In the genomic region with DNA sequence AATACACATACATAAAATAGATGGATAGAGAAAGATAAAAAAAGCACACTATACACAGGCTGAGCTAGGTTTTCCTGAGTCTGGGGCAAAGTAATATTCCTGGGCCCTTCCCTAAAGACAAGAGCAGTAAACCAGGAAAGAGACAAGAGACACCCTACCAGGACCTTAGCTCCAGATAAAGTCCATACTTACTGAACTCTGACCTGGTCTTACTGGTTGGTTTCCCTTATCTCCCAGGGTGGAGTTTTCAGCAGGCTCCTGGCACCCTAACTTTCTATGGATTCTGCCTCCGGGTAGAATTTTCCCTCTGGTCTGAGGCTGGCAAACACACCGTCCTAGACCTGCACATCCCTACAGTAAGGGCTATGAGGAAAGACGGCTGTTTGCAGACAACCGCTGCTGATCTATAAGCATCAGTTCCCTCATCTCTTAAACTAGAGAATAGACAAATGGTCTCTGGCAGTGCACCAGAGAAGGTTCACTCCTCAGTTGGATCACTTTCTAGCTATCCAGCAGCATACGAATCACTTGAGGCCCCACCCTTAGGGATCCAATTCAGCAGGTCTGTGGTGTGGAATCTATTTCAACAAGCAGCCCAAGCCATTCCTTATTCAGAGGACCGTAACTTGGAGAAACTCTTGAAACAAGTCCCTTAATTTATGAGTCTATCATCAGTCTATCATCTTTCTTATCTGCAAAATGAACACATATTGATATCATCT, we compare ENCODE assay signal across 13 cellular contexts.
"Had no signal": no experiment of that assay in that cellular context is flagged by ENCODE, and none has a peak within 500 bp of the region (broad histone marks: within the 10 kb centered on the region; RNA-seq: fewer than 3 reads in every experiment).

No MANE protein-coding gene starts in this region.

- DNase-seq: activated CD4-positive, alpha-beta T cell treated with anti-CD3 and anti-CD28 coated beads, Interleukin-2, amount 50 U/mL, for 1 hour; activated naive CD8-positive, alpha-beta T cell treated with anti-CD3 and anti-CD28 coated beads for 36 hours; aorta; cerebellar nuclear complex; effector memory CD8-positive, alpha-beta T cell; glutamatergic neuron; psoas muscle; right lobe of liver; spleen; stimulated activated naive CD8-positive, alpha-beta T cell treated with anti-CD3 and anti-CD28 coated beads, Interleukin-15, amount 100 ng/mL, for 72 hours had no signal

- H3K4me1 ChIP-seq: psoas muscle, right lobe of liver, spleen had no signal

- FAIRE-seq: urothelium cell line had no signal

- H3K4me3 ChIP-seq: psoas muscle, right lobe of liver, spleen, thoracic aorta had no signal

- H3K27ac ChIP-seq: psoas muscle, right lobe of liver, spleen, thoracic aorta had no signal

- ATAC-seq: activated CD4-positive, CD25-positive, alpha-beta regulatory T cell treated with anti-CD3 and anti-CD28 coated beads, Interleukin-2, amount 50 U/mL, for 24 hours; effector memory CD8-positive, alpha-beta T cell; psoas muscle; stimulated activated naive CD8-positive, alpha-beta T cell treated with anti-CD3 and anti-CD28 coated beads, Interleukin-15, amount 100 ng/mL, for 72 hours had no signal

- H3K9me3 ChIP-seq: psoas muscle, right lobe of liver, spleen, thoracic aorta had no signal

- H3K27me3 ChIP-seq: right lobe of liver, spleen had no signal

- H3K36me3 ChIP-seq: right lobe of liver, thoracic aorta had no signal
